In genomic region chr2:231069379-231070054, GRCh38 we compare ENCODE assay signal across 1 cellular context.
A peak's percentile ranks its signal among the peaks of the same experiment; 100 is the strongest.
TF ChIP-seq lines count a peak whose summit lies in the region.

No MANE protein-coding gene starts in this region.

TF ChIP-seq in SK-N-SH treated with all-trans-retinoic acid at 6 μM for 48 hours, 23 proteins besides CTCF, POLR2A, EP300 and RAD21 (continued from another document):
- TF ChIP-seq TSHZ2 (CRISPR knock-in tag; IDR thresholded peaks at IDR 0.05) (no peak), TCF4 (CRISPR knock-in tag; IDR thresholded peaks at IDR 0.05; ENCODE audit: borderline replicate concordance) (peak; percentile 52; the same call in 1 of the 2 replicates), RARB (CRISPR knock-in tag; IDR thresholded peaks at IDR 0.05) (no peak)
- TF ChIP-seq, protein P1, sequence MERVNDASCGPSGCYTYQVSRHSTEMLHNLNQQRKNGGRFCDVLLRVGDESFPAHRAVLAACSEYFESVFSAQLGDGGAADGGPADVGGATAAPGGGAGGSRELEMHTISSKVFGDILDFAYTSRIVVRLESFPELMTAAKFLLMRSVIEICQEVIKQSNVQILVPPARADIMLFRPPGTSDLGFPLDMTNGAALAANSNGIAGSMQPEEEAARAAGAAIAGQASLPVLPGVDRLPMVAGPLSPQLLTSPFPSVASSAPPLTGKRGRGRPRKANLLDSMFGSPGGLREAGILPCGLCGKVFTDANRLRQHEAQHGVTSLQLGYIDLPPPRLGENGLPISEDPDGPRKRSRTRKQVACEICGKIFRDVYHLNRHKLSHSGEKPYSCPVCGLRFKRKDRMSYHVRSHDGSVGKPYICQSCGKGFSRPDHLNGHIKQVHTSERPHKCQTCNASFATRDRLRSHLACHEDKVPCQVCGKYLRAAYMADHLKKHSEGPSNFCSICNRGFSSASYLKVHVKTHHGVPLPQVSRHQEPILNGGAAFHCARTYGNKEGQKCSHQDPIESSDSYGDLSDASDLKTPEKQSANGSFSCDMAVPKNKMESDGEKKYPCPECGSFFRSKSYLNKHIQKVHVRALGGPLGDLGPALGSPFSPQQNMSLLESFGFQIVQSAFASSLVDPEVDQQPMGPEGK (CRISPR knock-in tag; IDR thresholded peaks at IDR 0.05; ENCODE audit: borderline replicate concordance) = no peak
